Comparison of ENCODE assay signal across 8 cellular contexts in genomic region chr11:45805305-45806071, GRCh38. TPM values are rescaled to one million over a fixed set of nuclear protein-coding genes. Genes with fewer than 3 reads are reported as not detected.
A peak's percentile ranks its signal among the peaks of the same experiment; 100 is the strongest.
DNase-seq lines count a peak whose midpoint lies in the region; ATAC-seq lines count a peak whose summit lies in the region.

No MANE protein-coding gene starts in this region.

- peak overlapping the region; percentile 87 for H3K27ac Mint-ChIP-seq in activated naive CD8-positive, alpha-beta T cell treated with anti-CD3 and anti-CD28 coated beads for 36 hours

- ATAC-seq in GM21528 (IDR thresholded peaks at IDR 0.05; ENCODE audit: low FRiP score, unreplicated experiment) (peak; percentile 31), left ventricle myocardium superior (peak; percentile 54), GM18520 (IDR thresholded peaks at IDR 0.05; ENCODE audit: unreplicated experiment) (no peak)

- peak overlapping the region; percentile 64 for H3K27ac ChIP-seq in rectal smooth muscle tissue (ENCODE audit: low read depth, low read length)

- no peaks in the 10 kb centered on the region for H3K9me3 Mint-ChIP-seq in activated naive CD8-positive, alpha-beta T cell treated with anti-CD3 and anti-CD28 coated beads for 36 hours

- peak overlapping the region; percentile 81 for H3K9ac ChIP-seq in rectal smooth muscle tissue (ENCODE audit: low read length)

- DNase-seq in EH (ENCODE audit: low read depth) = peak; percentile 86
- peak; percentile 16 for DNase-seq in KG1 (lab: John Stamatoyannopoulos, UW)
- DNase-seq in activated naive CD8-positive, alpha-beta T cell treated with anti-CD3 and anti-CD28 coated beads for 36 hours = no peak
- peak; percentile 60 for DNase-seq in left ventricle myocardium superior
- DNase-seq in NCI-H2081 treated with DMSO at 0.1 percent for 48 hours (lab: John Stamatoyannopoulos, UW) = no peak

- H3K36me3 ChIP-seq in rectal smooth muscle tissue (ENCODE audit: control insufficient read depth, insufficient read depth, low read length) = peaks cover 3% of the 10 kb centered on the region

- H3K4me1 ChIP-seq in rectal smooth muscle tissue (ENCODE audit: control insufficient read depth, insufficient read depth, low read length) = peaks cover 22% of the 10 kb centered on the region

- peaks cover 10% of the 10 kb centered on the region for H3K36me3 Mint-ChIP-seq in activated naive CD8-positive, alpha-beta T cell treated with anti-CD3 and anti-CD28 coated beads for 36 hours

- H3K27me3 ChIP-seq in rectal smooth muscle tissue (ENCODE audit: control insufficient read depth, insufficient read depth, low read length) = no peaks in the 10 kb centered on the region

- no peaks in the 10 kb centered on the region for H3K27me3 Mint-ChIP-seq in activated naive CD8-positive, alpha-beta T cell treated with anti-CD3 and anti-CD28 coated beads for 36 hours

- H3K4me1 Mint-ChIP-seq in activated naive CD8-positive, alpha-beta T cell treated with anti-CD3 and anti-CD28 coated beads for 36 hours = peaks cover 36% of the 10 kb centered on the region

- intact Hi-C loops in left ventricle myocardium superior (cut with micrococcal nuclease) = no loop called here

- peak overlapping the region; percentile 93 for H3K4me3 Mint-ChIP-seq in activated naive CD8-positive, alpha-beta T cell treated with anti-CD3 and anti-CD28 coated beads for 36 hours

- H3K4me3 ChIP-seq in rectal smooth muscle tissue (ENCODE audit: low read length) = peak overlapping the region; percentile 91

RNA-seq across cellular contexts. Expression of gene SLC35C1, which starts 0.5 kb away (rescaled TPM):
- 10 to 100 TPM; 12.1 to 12.6 TPM for total RNA-seq in activated naive CD8-positive, alpha-beta T cell treated with anti-CD3 and anti-CD28 coated beads for 36 hours
- 5.1 TPM for total RNA-seq in left ventricle myocardium superior

RNA-seq across cellular contexts. Expression of gene CRY2, which starts 41.8 kb away (rescaled TPM):
- total RNA-seq in activated naive CD8-positive, alpha-beta T cell treated with anti-CD3 and anti-CD28 coated beads for 36 hours = 10 to 100 TPM; 10.6 to 14.7 TPM
- total RNA-seq in left ventricle myocardium superior = 90.1 TPM

Comparison
In these comparisons a context has a peak if more than half of its experiments do, and no peak if none do; other contexts are left out.
1. DNase-seq: peak in EH (single experiment), KG1 (single experiment) and left ventricle myocardium superior (single experiment); none in activated naive CD8-positive, alpha-beta T cell treated with anti-CD3 and anti-CD28 coated beads for 36 hours (single experiment) and NCI-H2081 treated with DMSO at 0.1 percent for 48 hours (single experiment).